10 cellular contexts compared by ENCODE assay signal in the genomic region with DNA sequence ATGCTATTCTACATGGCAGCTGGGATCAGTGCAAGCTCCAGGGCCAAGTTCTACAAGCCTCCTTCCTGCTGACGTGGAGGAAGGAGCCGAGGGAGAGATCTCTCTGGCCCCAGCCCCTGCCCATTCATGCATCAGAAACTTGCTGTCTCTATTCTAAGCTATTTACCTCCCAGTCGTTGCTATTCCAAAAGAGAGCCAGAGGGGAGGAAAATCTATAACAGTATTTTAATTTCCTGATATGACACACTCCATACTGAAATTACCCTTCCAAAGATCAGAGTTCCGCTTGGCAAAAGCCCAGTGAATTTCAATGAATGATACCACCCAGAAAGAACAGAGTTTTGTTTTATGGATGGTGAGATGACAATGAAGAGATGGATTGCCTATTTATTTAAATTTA.
"Had no signal": no experiment of that assay in that cellular context is flagged by ENCODE, and none has a peak within 500 bp of the region (broad histone marks: within the 10 kb centered on the region; RNA-seq: fewer than 3 reads in every experiment).

No MANE protein-coding gene starts in this region.

- H3K27ac ChIP-seq: GM23248, HL-60, KMS-11 had no signal

- ATAC-seq: HCT116, HepG2 had no signal

- H3K4me3 ChIP-seq: GM23248 had no signal

- DNase-seq: GM23248, GOT3, H9, HFFc6, Karpas-422, KBM-7 had no signal
